Comparison of ENCODE assay signal across 1 cellular context in genomic region chr1:150516616-150517015, GRCh38.
TF ChIP-seq lines count a peak whose summit lies in the region.

No MANE protein-coding gene starts in this region.

TF ChIP-seq in H1, 55 proteins besides CTCF, POLR2A, EP300 and RAD21 (continued from another document):
- TF ChIP-seq BRCA1 (IDR thresholded peaks at IDR 0.05; ENCODE audit: low read depth, low read length) (no peak), BACH1 (IDR thresholded peaks at IDR 0.05; ENCODE audit: low read length) (no peak), CEBPB (IDR thresholded peaks at IDR 0.05; ENCODE audit: low read depth, low read length) (no peak), TAF1 (IDR thresholded peaks at IDR 0.05; ENCODE audit: low read depth, low read length) (no peak), NRF1 (IDR thresholded peaks at IDR 0.05; ENCODE audit: low read depth, low read length) (no peak), SIX5 (IDR thresholded peaks at IDR 0.05; ENCODE audit: low read depth, low read length) (no peak), SAP30 (IDR thresholded peaks at IDR 0.05; ENCODE audit: insufficient read depth, insufficient replicate concordance, low read length) (no peak), MAFK (IDR thresholded peaks at IDR 0.05; ENCODE audit: low read depth, low read length) (no peak), JUN (IDR thresholded peaks at IDR 0.05; ENCODE audit: low read depth, low read length) (no peak), E2F6 (IDR thresholded peaks at IDR 0.05) (no peak)
TF ChIP-seq in H1: peak in this region for 0.
